13 cellular contexts compared by ENCODE assay signal in genomic region chr2:73243884-73244570, GRCh38. TPM values are rescaled to one million over a fixed set of nuclear protein-coding genes. Genes with fewer than 3 reads are reported as not detected.
DNase-seq lines count a peak whose midpoint lies in the region; ATAC-seq, FAIRE-seq and TF ChIP-seq lines count a peak whose summit lies in the region.
"Had no signal": no experiment of that assay in that cellular context is flagged by ENCODE, and none has a peak within 500 bp of the region (broad histone marks: within the 10 kb centered on the region; RNA-seq: fewer than 3 reads in every experiment).

No MANE protein-coding gene starts in this region.

- no peak overlapping the region for H3K27ac Mint-ChIP-seq in astrocyte (ENCODE audit: unreplicated experiment)
- H3K27ac Mint-ChIP-seq: activated B cell treated with CpG ODN at 0.5 μM for 24 hours; dendritic cell treated with granulocyte-macrophage colony-stimulating factor and Interleukin-4, amounts not matched to agents 40 ng/mL and 50 ng/mL, for 4 days had no signal

- H3K36me3 Mint-ChIP-seq in astrocyte (ENCODE audit: low read depth, unreplicated experiment) = peaks cover 8% of the 10 kb centered on the region

- H3K4me3 ChIP-seq in astrocyte (ENCODE audit: insufficient read depth, low read depth, low read length) (no peak overlapping the region), lower lobe of right lung (no peak overlapping the region)

- peak; percentile 82 to 92 for ATAC-seq in lower lobe of right lung
- no peak for ATAC-seq in HG02588 (IDR thresholded peaks at IDR 0.05; ENCODE audit: unreplicated experiment)

- H3K79me2 ChIP-seq in astrocyte (ENCODE audit: insufficient read depth, low read length) = peaks cover 76% of the 10 kb centered on the region

- H3K36me3 ChIP-seq in astrocyte (ENCODE audit: insufficient read depth, low read length) = peaks cover 80% of the 10 kb centered on the region
- H3K36me3 ChIP-seq in lower lobe of right lung = peaks cover 95% of the 10 kb centered on the region

- peak overlapping the region; percentile 23 for H3K9ac ChIP-seq in astrocyte (ENCODE audit: low read length)

- H3K9me3 ChIP-seq in astrocyte (ENCODE audit: insufficient read depth, low read depth, low read length) (no peaks in the 10 kb centered on the region), lower lobe of right lung (no peaks in the 10 kb centered on the region)

- H3K4me3 Mint-ChIP-seq in astrocyte (ENCODE audit: unreplicated experiment) = no peak overlapping the region
- H3K4me3 Mint-ChIP-seq: activated B cell treated with CpG ODN at 0.5 μM for 24 hours; dendritic cell treated with granulocyte-macrophage colony-stimulating factor and Interleukin-4, amounts not matched to agents 40 ng/mL and 50 ng/mL, for 4 days had no signal

- H3K27ac ChIP-seq in astrocyte (ENCODE audit: low read depth, low read length) (no peak overlapping the region), lower lobe of right lung (no peak overlapping the region)

- DNase-seq in ELF-1 (ENCODE audit: low read depth, low spot score) = peak; percentile 79
- DNase-seq in NCI-H2081 treated with DMSO at 0.1 percent for 48 hours (lab: John Stamatoyannopoulos, UW) = peak; percentile 25
- DNase-seq in astrocyte (ENCODE audit: low read depth) = peak; percentile 71
- no peak for DNase-seq in lower lobe of right lung
- no peak for DNase-seq in GM19240 (ENCODE audit: insufficient read length, low spot score)
- no peak for DNase-seq in activated gamma-delta T cell (lab: John Stamatoyannopoulos, UW)
- no peak for DNase-seq in stimulated activated naive CD4-positive, alpha-beta T cell treated with Interleukin-2 at 50 U/mL for 16 hours (lab: John Stamatoyannopoulos, UW)
- DNase-seq: activated B cell treated with CpG ODN at 0.5 μM for 24 hours; NCI-H1436 treated with DMSO at 0.1 percent for 48 hours; stimulated activated CD4-positive, alpha-beta T cell treated with anti-CD3 and anti-CD28 coated beads, Interleukin-4, amount 100 ng/mL, for 1 hour had no signal

- H3K4me1 ChIP-seq in astrocyte (ENCODE audit: insufficient read depth, low read length) = peaks cover 21% of the 10 kb centered on the region
- H3K4me1 ChIP-seq in lower lobe of right lung = peaks cover 19% of the 10 kb centered on the region

- intact Hi-C loops in lower lobe of right lung (cut with DNase I) = no loop called here

- no peak overlapping the region for H2AFZ ChIP-seq in astrocyte (ENCODE audit: low read depth, low read length)

- no peaks in the 10 kb centered on the region for H3K27me3 Mint-ChIP-seq in astrocyte (ENCODE audit: low read depth, unreplicated experiment)
- H3K27me3 Mint-ChIP-seq: activated B cell treated with CpG ODN at 0.5 μM for 24 hours; dendritic cell treated with granulocyte-macrophage colony-stimulating factor and Interleukin-4, amounts not matched to agents 40 ng/mL and 50 ng/mL, for 4 days had no signal

- no peaks in the 10 kb centered on the region for H3K9me3 Mint-ChIP-seq in astrocyte (ENCODE audit: unreplicated experiment)
- H3K9me3 Mint-ChIP-seq: activated B cell treated with CpG ODN at 0.5 μM for 24 hours; dendritic cell treated with granulocyte-macrophage colony-stimulating factor and Interleukin-4, amounts not matched to agents 40 ng/mL and 50 ng/mL, for 4 days had no signal

- peaks cover 32% of the 10 kb centered on the region for H3K4me1 Mint-ChIP-seq in astrocyte (ENCODE audit: low read depth, unreplicated experiment)

- H3K4me2 ChIP-seq in astrocyte (ENCODE audit: low read length) = peak overlapping the region; percentile 13

- no peak for FAIRE-seq in astrocyte (lab: Jason Lieb, UNC)
- FAIRE-seq: GM18507 had no signal

- TF ChIP-seq CTCF in astrocyte (IDR thresholded peaks at IDR 0.05; ENCODE audit: insufficient read depth, low read depth, low read length) = no peak
- TF ChIP-seq CTCF in lower lobe of right lung (IDR thresholded peaks at IDR 0.05) = no peak

- H4K20me1 ChIP-seq in astrocyte (ENCODE audit: insufficient read depth, low read length) = peaks cover 91% of the 10 kb centered on the region

- H3K27me3 ChIP-seq in astrocyte (ENCODE audit: insufficient read depth, low read length) = no peaks in the 10 kb centered on the region
- no peaks in the 10 kb centered on the region for H3K27me3 ChIP-seq in lower lobe of right lung (ENCODE audit: low read depth)

RNA-seq across cellular contexts. Expression of gene CCT7, which starts 9.9 kb away (rescaled TPM):
- total RNA-seq in astrocyte (315 and 359 TPM in 2 replicates), lower lobe of right lung (151 TPM)

RNA-seq across cellular contexts. Expression of gene PRADC1, which starts 11.0 kb away (rescaled TPM):
- 13.1 and 16.7 TPM in 2 replicates for total RNA-seq in astrocyte
- total RNA-seq in lower lobe of right lung = 14.8 TPM

RNA-seq across cellular contexts. Expression of gene SMYD5, which starts 30.0 kb away (rescaled TPM):
- total RNA-seq in astrocyte (12.8 and 14.5 TPM in 2 replicates), lower lobe of right lung (13.3 TPM)

RNA-seq across cellular contexts. Expression of gene FBXO41, which starts 40.3 kb away (rescaled TPM):
- total RNA-seq in astrocyte (10.1 and 10.9 TPM in 2 replicates), lower lobe of right lung (2.9 TPM)

RNA-seq across cellular contexts. Expression of gene NOTO, which starts 41.7 kb away (rescaled TPM):
- not detected in 2 replicates for total RNA-seq in astrocyte
- total RNA-seq in lower lobe of right lung = not detected
- total RNA-seq: activated B cell treated with CpG ODN at 0.5 μM for 24 hours had no signal

Comparison
In these comparisons a context has a peak if more than half of its experiments do, and no peak if none do; other contexts are left out.
1. DNase-seq: peak in ELF-1 (single experiment), NCI-H2081 treated with DMSO at 0.1 percent for 48 hours (single experiment) and astrocyte (single experiment); none in lower lobe of right lung (single experiment), GM19240 (single experiment), activated gamma-delta T cell (single experiment) and stimulated activated naive CD4-positive, alpha-beta T cell treated with Interleukin-2 at 50 U/mL for 16 hours (single experiment).